16 cellular contexts compared by ENCODE assay signal in the genomic region with DNA sequence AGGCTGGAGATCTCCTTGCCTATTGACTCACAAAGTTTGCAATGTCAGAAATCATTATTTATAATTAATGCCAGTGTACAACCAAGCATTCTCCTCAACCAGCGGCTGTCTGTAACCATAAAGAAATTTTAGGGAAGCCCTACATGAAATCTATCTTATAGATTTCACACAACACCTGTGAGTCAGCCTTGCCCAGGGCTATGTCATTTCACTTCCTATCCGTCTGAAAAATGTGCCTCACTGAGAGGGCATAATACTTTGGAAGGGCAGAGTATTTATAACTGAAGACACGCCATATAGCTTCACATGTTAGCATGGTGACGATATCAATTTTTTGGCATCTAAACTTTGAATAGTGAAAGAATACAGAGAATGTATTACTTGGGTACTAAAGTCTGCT.
DNase-seq lines count a peak whose midpoint lies in the region; ATAC-seq and TF ChIP-seq lines count a peak whose summit lies in the region.
"Had no signal": no experiment of that assay in that cellular context is flagged by ENCODE, and none has a peak within 500 bp of the region (broad histone marks: within the 10 kb centered on the region; RNA-seq: fewer than 3 reads in every experiment).

No MANE protein-coding gene starts in this region.

- H3K36me3 Mint-ChIP-seq in MCF 10A (ENCODE audit: insufficient read depth, unreplicated experiment): no peaks in the 10 kb centered on the region

- H3K4me3 ChIP-seq in breast epithelium (no peak overlapping the region), PC-3 (ENCODE audit: low read length) (no peak overlapping the region), epithelial cell of esophagus (ENCODE audit: low read length) (no peak overlapping the region)
- H3K4me3 ChIP-seq: A549, HAP-1 had no signal

- H3K4me2 ChIP-seq in PC-3 (ENCODE audit: low read length): no peak overlapping the region
- H3K4me2 ChIP-seq: A549 had no signal

- ATAC-seq in PC-3 (no peak), HG02571 (IDR thresholded peaks at IDR 0.05; ENCODE audit: unreplicated experiment) (no peak)
- ATAC-seq: A549 had no signal

- H3K27me3 Mint-ChIP-seq in MCF 10A (ENCODE audit: insufficient read depth, unreplicated experiment): no peaks in the 10 kb centered on the region
- H3K27me3 Mint-ChIP-seq: CD4-positive, alpha-beta T cell had no signal

- DNase-seq in MCF 10A (ENCODE audit: unreplicated experiment): peak; percentile 59
- DNase-seq in breast epithelium (ENCODE audit: low spot score in 2 of 2): no peak
- DNase-seq in PC-3: peak; percentile 45
- DNase-seq in epithelial cell of esophagus (ENCODE audit: low read depth): peak; percentile 35
- no peak for DNase-seq in activated CD8-positive, alpha-beta memory T cell treated with anti-CD3 and anti-CD28 coated beads, Interleukin-2, amount 50 U/mL, for 48 hours
- no peak for DNase-seq in HEK293T (ENCODE audit: extremely low spot score)
- DNase-seq: AML-193; Caco-2; CD4-positive, alpha-beta T cell; GF-D8; IMR-90 had no signal

- BruUV-seq in MCF 10A (replicated peaks; lab: Mats Ljungman, UMichigan): no TSS peak
- BruUV-seq in PC-3 (replicated peaks; lab: Mats Ljungman, UMichigan): no TSS peak

- no peaks in the 10 kb centered on the region for H3K9me3 Mint-ChIP-seq in MCF 10A (ENCODE audit: unreplicated experiment)
- H3K9me3 Mint-ChIP-seq: CD4-positive, alpha-beta T cell had no signal

- TF ChIP-seq POLR2A in breast epithelium (IDR thresholded peaks at IDR 0.05): no peak

- no peaks in the 10 kb centered on the region for H3K4me1 Mint-ChIP-seq in MCF 10A (ENCODE audit: insufficient read depth, unreplicated experiment)

- H3K9ac ChIP-seq in PC-3 (ENCODE audit: low read length): no peak overlapping the region

- H3K79me2 ChIP-seq in PC-3 (ENCODE audit: low read length): no peaks in the 10 kb centered on the region

- no peak overlapping the region for H2AFZ ChIP-seq in PC-3 (ENCODE audit: low read length)

- no peaks in the 10 kb centered on the region for H3K9me2 ChIP-seq in PC-3 (replicated peaks; ENCODE audit: low read length)

- H3K9me3 ChIP-seq in breast epithelium (no peaks in the 10 kb centered on the region), PC-3 (ENCODE audit: low read length) (no peaks in the 10 kb centered on the region)
- H3K9me3 ChIP-seq: A549, Caco-2, HAP-1 had no signal

- CTCF ChIA-PET in MCF 10A (lab: Yijun Ruan, JAX): no interaction called here
- CTCF ChIA-PET in PC-3 (lab: Charles Lee): no interaction called here
- CTCF ChIA-PET in HEK293T (lab: Yijun Ruan, JAX): no interaction called here

- no peaks in the 10 kb centered on the region for H3K36me3 ChIP-seq in breast epithelium
- H3K36me3 ChIP-seq in PC-3 (ENCODE audit: low read depth, low read length): no peaks in the 10 kb centered on the region
- H3K36me3 ChIP-seq: HAP-1 had no signal

- H3K27ac Mint-ChIP-seq in MCF 10A (ENCODE audit: low read depth, unreplicated experiment): no peak overlapping the region
- H3K27ac Mint-ChIP-seq: CD4-positive, alpha-beta T cell had no signal

- TF ChIP-seq CTCF in MCF 10A (IDR thresholded peaks at IDR 0.05; ENCODE audit: unreplicated experiment) (no peak), breast epithelium (IDR thresholded peaks at IDR 0.05) (no peak), PC-3 (conservative IDR thresholded peaks at IDR 0.05; ENCODE audit: low read depth, low read length) (no peak), epithelial cell of esophagus (IDR thresholded peaks at IDR 0.05; ENCODE audit: insufficient read depth, low read depth, low read length, missing control alignments) (no peak)

- H3F3A ChIP-seq in PC-3 (ENCODE audit: low read length, unreplicated experiment): no peaks in the 10 kb centered on the region

- POLR2A ChIA-PET in MCF 10A (lab: Yijun Ruan, JAX) (no interaction called here), PC-3 (lab: Charles Lee; ENCODE audit: unreplicated experiment) (no interaction called here), HEK293T (lab: Yijun Ruan, JAX) (no interaction called here)

- no peaks in the 10 kb centered on the region for H4K20me1 ChIP-seq in PC-3 (ENCODE audit: low read length)

- intact Hi-C loops in MCF 10A (cut with micrococcal nuclease): no loop called here
- intact Hi-C loops in breast epithelium (cut with DNase I; ENCODE audit: low total_unique reads): no loop called here
- intact Hi-C loops in PC-3 (cut with micrococcal nuclease): no loop called here

- H3K27ac ChIP-seq in breast epithelium (no peak overlapping the region), PC-3 (ENCODE audit: low read length) (no peak overlapping the region)
- H3K27ac ChIP-seq: 22Rv1, A549, C4-2B had no signal

- H3K4me3 Mint-ChIP-seq in MCF 10A (ENCODE audit: unreplicated experiment): no peak overlapping the region
- H3K4me3 Mint-ChIP-seq: CD4-positive, alpha-beta T cell had no signal

- no peaks in the 10 kb centered on the region for H3K4me1 ChIP-seq in breast epithelium
- no peaks in the 10 kb centered on the region for H3K4me1 ChIP-seq in PC-3 (ENCODE audit: insufficient read depth, low read length)
- H3K4me1 ChIP-seq: A549, Caco-2, HAP-1 had no signal

- H3K27me3 ChIP-seq in breast epithelium (no peaks in the 10 kb centered on the region), PC-3 (ENCODE audit: low read length) (no peaks in the 10 kb centered on the region)

TF ChIP-seq in HEK293T, 16 proteins besides CTCF, POLR2A, EP300 and RAD21:
- TF ChIP-seq FOXM1 (IDR thresholded peaks at IDR 0.05; ENCODE audit: borderline replicate concordance) (no peak), HDGF (IDR thresholded peaks at IDR 0.05; ENCODE audit: borderline replicate concordance) (no peak), TARDBP (IDR thresholded peaks at IDR 0.05) (no peak), SP1 (IDR thresholded peaks at IDR 0.05) (no peak), L3MBTL2 (conservative IDR thresholded peaks at IDR 0.05) (no peak), ARNT (IDR thresholded peaks at IDR 0.05) (no peak), NFRKB (IDR thresholded peaks at IDR 0.05) (no peak)
TF ChIP-seq in HEK293T: peak in this region for 0.

Comparison
In these comparisons a context has a peak if more than half of its experiments do, and no peak if none do; other contexts are left out.
1. DNase-seq: peak in MCF 10A (single experiment), PC-3 (single experiment) and epithelial cell of esophagus (single experiment); none in breast epithelium (0 of 2), activated CD8-positive, alpha-beta memory T cell treated with anti-CD3 and anti-CD28 coated beads, Interleukin-2, amount 50 U/mL, for 48 hours (single experiment) and HEK293T (single experiment).